Comparison of ENCODE assay signal across 1 cellular context in the genomic region with DNA sequence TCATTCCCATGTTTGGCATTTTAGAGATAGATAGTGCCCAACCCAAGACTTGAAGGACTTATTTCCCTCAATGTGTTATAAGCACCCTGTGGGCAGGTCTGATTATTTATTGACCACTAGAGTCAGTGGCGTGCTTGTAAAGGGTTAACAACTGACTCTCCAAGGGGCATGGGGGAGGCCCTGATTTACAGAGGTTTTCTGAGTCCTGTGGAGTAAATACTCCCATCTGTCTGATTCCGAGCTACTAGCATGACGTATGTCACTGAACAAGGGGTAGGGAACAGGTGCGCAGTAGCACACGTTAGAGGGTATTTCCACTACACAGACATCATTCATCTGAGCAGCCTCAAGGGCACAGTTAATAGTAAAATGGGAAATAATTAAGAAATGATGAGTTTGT.
TF ChIP-seq lines count a peak whose summit lies in the region.

No MANE protein-coding gene starts in this region.

TF ChIP-seq in H1, 55 proteins besides CTCF, POLR2A, EP300 and RAD21:
- TF ChIP-seq CREB1 (IDR thresholded peaks at IDR 0.05): no peak
- TF ChIP-seq SIN3A (conservative IDR thresholded peaks at IDR 0.05 in 1 of 2, IDR thresholded peaks at IDR 0.05 in 1 of 2; ENCODE audit: low read depth in 1 of 2, low read length in 2 of 2): no peak
- TF ChIP-seq KDM4A (IDR thresholded peaks at IDR 0.05; ENCODE audit: low read depth, low read length, severe bottlenecking): no peak
- TF ChIP-seq, protein P1, sequence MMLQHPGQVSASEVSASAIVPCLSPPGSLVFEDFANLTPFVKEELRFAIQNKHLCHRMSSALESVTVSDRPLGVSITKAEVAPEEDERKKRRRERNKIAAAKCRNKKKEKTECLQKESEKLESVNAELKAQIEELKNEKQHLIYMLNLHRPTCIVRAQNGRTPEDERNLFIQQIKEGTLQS (IDR thresholded peaks at IDR 0.05; ENCODE audit: insufficient read depth, low read depth, low read length): no peak
- TF ChIP-seq TEAD4 (IDR thresholded peaks at IDR 0.05; ENCODE audit: low read depth, low read length): no peak
- TF ChIP-seq BRCA1 (IDR thresholded peaks at IDR 0.05; ENCODE audit: low read depth, low read length): no peak
